ENCODE assay signal across 8 cellular contexts in genomic region chr7:66844552-66845381, GRCh38.
DNase-seq lines count a peak whose midpoint lies in the region; ATAC-seq lines count a peak whose summit lies in the region.

No MANE protein-coding gene starts in this region.

- no peaks in the 10 kb centered on the region for H3K36me3 ChIP-seq in mesenchymal stem cell (ENCODE audit: control insufficient read depth in 1 of 2, insufficient read depth in 2 of 2, low read depth in 1 of 2, low read length in 2 of 2)

- H3K23ac ChIP-seq in mesenchymal stem cell (ENCODE audit: low read length in 2 of 2) = peak overlapping the region in 1 of 2 experiments; percentile 28

- H2BK120ac ChIP-seq in mesenchymal stem cell (ENCODE audit: low read depth, low read length) = no peak overlapping the region

- peak overlapping the region; percentile 84 to 97 for H3K4me3 ChIP-seq in mesenchymal stem cell (ENCODE audit: insufficient read depth in 1 of 2, low read depth in 1 of 2, low read length in 2 of 2)

- H3K9me3 ChIP-seq in mesenchymal stem cell (ENCODE audit: control insufficient read depth, low read length) = no peaks in the 10 kb centered on the region

- H3K18ac ChIP-seq in mesenchymal stem cell (ENCODE audit: low read depth in 1 of 2, low read length in 2 of 2) = peak overlapping the region; percentile 84 to 89

- H3K9ac ChIP-seq in mesenchymal stem cell (ENCODE audit: low read length) = peak overlapping the region; percentile 97

- no peaks in the 10 kb centered on the region for H3K9me3 Mint-ChIP-seq in effector memory CD8-positive, alpha-beta T cell

- H2AFZ ChIP-seq in mesenchymal stem cell (ENCODE audit: low read depth, low read length) = peak overlapping the region; percentile 70

- peak overlapping the region; percentile 58 for H3K27ac ChIP-seq in mesenchymal stem cell (ENCODE audit: low read length, poor library complexity, severe bottlenecking)

- H3K27me3 Mint-ChIP-seq in effector memory CD8-positive, alpha-beta T cell = no peaks in the 10 kb centered on the region

- peaks cover 7% of the 10 kb centered on the region for H3K79me1 ChIP-seq in mesenchymal stem cell (replicated peaks; ENCODE audit: low read length, poor library complexity, severe bottlenecking)

- H2AK5ac ChIP-seq in mesenchymal stem cell (ENCODE audit: low read length, severe bottlenecking) = peak overlapping the region; percentile 61

- peak overlapping the region; percentile 91 to 95 for H3K4me3 Mint-ChIP-seq in effector memory CD8-positive, alpha-beta T cell

- no peak overlapping the region for H2BK5ac ChIP-seq in mesenchymal stem cell (ENCODE audit: low read depth, low read length, poor library complexity, severe bottlenecking)

- peaks cover 5% of the 10 kb centered on the region for H3K4me1 ChIP-seq in mesenchymal stem cell (ENCODE audit: control insufficient read depth, insufficient read depth, low read depth, low read length)

- H3K4me2 ChIP-seq in mesenchymal stem cell (ENCODE audit: low read length, poor library complexity, severe bottlenecking) = peak overlapping the region; percentile 89

- H3K36me3 Mint-ChIP-seq in effector memory CD8-positive, alpha-beta T cell (ENCODE audit: insufficient read depth) = peaks cover 21% of the 10 kb centered on the region

- peak overlapping the region; percentile 42 to 62 for H3K4ac ChIP-seq in mesenchymal stem cell (ENCODE audit: low read depth in 1 of 2, low read length in 2 of 2)

- no peak overlapping the region for H2BK12ac ChIP-seq in mesenchymal stem cell (ENCODE audit: low read length in 2 of 2)

- H4K8ac ChIP-seq in mesenchymal stem cell (ENCODE audit: low read length) = peak overlapping the region; percentile 98

- H3K4me1 Mint-ChIP-seq in effector memory CD8-positive, alpha-beta T cell (ENCODE audit: low read depth in 2 of 2) = peaks cover 11 to 14% of the 10 kb centered on the region in 2 donors

- WGBS in mesenchymal stem cell = under 1% methylated on average over 60 of the region's 61 CpGs

- ATAC-seq in GM19467 (IDR thresholded peaks at IDR 0.05; ENCODE audit: unreplicated experiment) = peak; percentile 93
- ATAC-seq in effector memory CD8-positive, alpha-beta T cell (replicated peaks) = peak; percentile 92

- H3K14ac ChIP-seq in mesenchymal stem cell (ENCODE audit: low read length in 2 of 2) = peak overlapping the region in 1 of 2 experiments; percentile 80

- H3K27me3 ChIP-seq in mesenchymal stem cell (ENCODE audit: control insufficient read depth in 1 of 2, insufficient read depth in 1 of 2, low read length in 2 of 2) = no peaks in the 10 kb centered on the region

- peak overlapping the region; percentile 64 for H4K91ac ChIP-seq in mesenchymal stem cell (ENCODE audit: low read length)

- DNase-seq in COLO668 (lab: John Stamatoyannopoulos, UW; ENCODE audit: unreplicated experiment) = peak; percentile 97
- DNase-seq in HS-27A (ENCODE audit: low read depth) = peak; percentile 92
- peak; percentile 97 for DNase-seq in NK-92 (lab: John Stamatoyannopoulos, UW; ENCODE audit: unreplicated experiment)
- DNase-seq in activated CD8-positive, alpha-beta memory T cell treated with anti-CD3 and anti-CD28 coated beads for 4 hours (ENCODE audit: low read depth in 2 of 2) = peak; percentile 96 to 99
- peak; percentile 100 for DNase-seq in effector memory CD8-positive, alpha-beta T cell
- peak; percentile 98 for DNase-seq in mesenchymal stem cell
- DNase-seq in stimulated activated CD8-positive, alpha-beta memory T cell treated with anti-CD3 and anti-CD28 coated beads, Interleukin-12 subunit alpha, Interleukin-12 subunit beta, amount 100 ng/mL, for 4 hours (ENCODE audit: low read depth) = peak; percentile 99

- peak overlapping the region; percentile 40 for H2BK15ac ChIP-seq in mesenchymal stem cell (ENCODE audit: low read depth, poor library complexity, severe bottlenecking)

- peak overlapping the region; percentile 100 for H3K27ac Mint-ChIP-seq in effector memory CD8-positive, alpha-beta T cell

Comparison
In these comparisons a context has a peak if more than half of its experiments do, and no peak if none do; other contexts are left out.
1. Peak in every context shown above with its lines: DNase-seq, ATAC-seq, H3K4me3 ChIP-seq and H3K27ac ChIP-seq.